ENCODE assay signal across 1 cellular context in genomic region chr11:107592813-107593212, GRCh38.
TF ChIP-seq lines count a peak whose summit lies in the region.

No MANE protein-coding gene starts in this region.

TF ChIP-seq in neural cell, 6 proteins besides CTCF, POLR2A, EP300 and RAD21 (continued from another document):
- no peak for TF ChIP-seq REST (IDR thresholded peaks at IDR 0.05; ENCODE audit: borderline replicate concordance)
- no peak for TF ChIP-seq TAF1 (IDR thresholded peaks at IDR 0.05; ENCODE audit: low read depth)
- no peak for TF ChIP-seq MXI1 (conservative IDR thresholded peaks at IDR 0.05; ENCODE audit: poor library complexity, severe bottlenecking)
- TF ChIP-seq SMC3 (conservative IDR thresholded peaks at IDR 0.05; ENCODE audit: poor library complexity): no peak
TF ChIP-seq in neural cell: peak in this region for 0.
